ENCODE assay signal across 1 cellular context in genomic region chr20:50931306-50932015, GRCh38.
A peak's percentile ranks its signal among the peaks of the same experiment; 100 is the strongest.
TF ChIP-seq lines count a peak whose summit lies in the region.

Gene ADNP (minus strand): TSS chr20:50931437. CDS start chr20:50903996, 27,441 bp downstream.

TF ChIP-seq in HepG2, 621 proteins besides CTCF, POLR2A, EP300 and RAD21 (continued from another document and continues in another):
- TF ChIP-seq IRF9 (CRISPR knock-in tag; IDR thresholded peaks at IDR 0.05; ENCODE audit: borderline replicate concordance), result peak; percentile 21; the same call in 1 of the 2 replicates
- peak; percentile 87; the same call in 1 of the 2 replicates for TF ChIP-seq ZBTB4 (CRISPR knock-in tag; IDR thresholded peaks at IDR 0.05; ENCODE audit: borderline replicate concordance)
- TF ChIP-seq MIXL1 (CRISPR knock-in tag; IDR thresholded peaks at IDR 0.05), result peak; percentile 79
- TF ChIP-seq PRPF4 (IDR thresholded peaks at IDR 0.05; ENCODE audit: low read depth, low read length, poor library complexity, severe bottlenecking), result no peak
- TF ChIP-seq ZNF468 (CRISPR knock-in tag; IDR thresholded peaks at IDR 0.05), result no peak
- TF ChIP-seq ELF3 (CRISPR knock-in tag; IDR thresholded peaks at IDR 0.05), result peak; percentile 31; the same call in 1 of the 2 replicates
- TF ChIP-seq TMF1 (CRISPR knock-in tag; IDR thresholded peaks at IDR 0.05; ENCODE audit: low read depth), result no peak; the same call in 1 of the 2 replicates
- TF ChIP-seq CSRNP1 (CRISPR knock-in tag; IDR thresholded peaks at IDR 0.05), result peak; percentile 76; the same call in 1 of the 2 replicates
- TF ChIP-seq, protein P1, sequence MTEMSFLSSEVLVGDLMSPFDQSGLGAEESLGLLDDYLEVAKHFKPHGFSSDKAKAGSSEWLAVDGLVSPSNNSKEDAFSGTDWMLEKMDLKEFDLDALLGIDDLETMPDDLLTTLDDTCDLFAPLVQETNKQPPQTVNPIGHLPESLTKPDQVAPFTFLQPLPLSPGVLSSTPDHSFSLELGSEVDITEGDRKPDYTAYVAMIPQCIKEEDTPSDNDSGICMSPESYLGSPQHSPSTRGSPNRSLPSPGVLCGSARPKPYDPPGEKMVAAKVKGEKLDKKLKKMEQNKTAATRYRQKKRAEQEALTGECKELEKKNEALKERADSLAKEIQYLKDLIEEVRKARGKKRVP (CRISPR knock-in tag; IDR thresholded peaks at IDR 0.05), result peak in 1 of 2 experiments; percentile 68; a peak in 2 of 4 replicates
- TF ChIP-seq, protein P2, sequence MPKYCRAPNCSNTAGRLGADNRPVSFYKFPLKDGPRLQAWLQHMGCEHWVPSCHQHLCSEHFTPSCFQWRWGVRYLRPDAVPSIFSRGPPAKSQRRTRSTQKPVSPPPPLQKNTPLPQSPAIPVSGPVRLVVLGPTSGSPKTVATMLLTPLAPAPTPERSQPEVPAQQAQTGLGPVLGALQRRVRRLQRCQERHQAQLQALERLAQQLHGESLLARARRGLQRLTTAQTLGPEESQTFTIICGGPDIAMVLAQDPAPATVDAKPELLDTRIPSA (CRISPR knock-in tag; IDR thresholded peaks at IDR 0.05; ENCODE audit: borderline replicate concordance), result no peak
- no peak for TF ChIP-seq CBX1 (IDR thresholded peaks at IDR 0.05; ENCODE audit: low read depth)
- TF ChIP-seq, protein P3, sequence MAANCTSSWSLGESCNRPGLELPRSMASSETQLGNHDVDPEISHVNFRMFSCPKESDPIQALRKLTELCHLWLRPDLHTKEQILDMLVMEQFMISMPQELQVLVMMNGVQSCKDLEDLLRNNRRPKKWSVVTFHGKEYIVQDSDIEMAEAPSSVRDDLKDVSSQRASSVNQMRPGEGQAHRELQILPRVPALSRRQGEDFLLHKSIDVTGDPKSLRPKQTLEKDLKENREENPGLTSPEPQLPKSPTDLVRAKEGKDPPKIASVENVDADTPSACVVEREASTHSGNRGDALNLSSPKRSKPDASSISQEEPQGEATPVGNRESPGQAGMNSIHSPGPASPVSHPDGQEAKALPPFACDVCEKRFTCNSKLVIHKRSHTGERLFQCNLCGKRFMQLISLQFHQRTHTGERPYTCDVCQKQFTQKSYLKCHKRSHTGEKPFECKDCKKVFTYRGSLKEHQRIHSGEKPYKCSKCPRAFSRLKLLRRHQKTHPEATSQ (CRISPR knock-in tag; IDR thresholded peaks at IDR 0.05; ENCODE audit: borderline replicate concordance), result 0 out of 2 replicates have a peak, but pooled peaks have one; percentile 32
- peak; percentile 89; the same call in 1 of the 2 replicates for TF ChIP-seq ARID2 (CRISPR knock-in tag; IDR thresholded peaks at IDR 0.05; ENCODE audit: borderline replicate concordance)
- TF ChIP-seq POLR2AphosphoS5 (IDR thresholded peaks at IDR 0.05; ENCODE audit: low read depth, low read length), result peak; percentile 90
- TF ChIP-seq ZNF160 (CRISPR knock-in tag; IDR thresholded peaks at IDR 0.05), result no peak
- TF ChIP-seq, protein P4, sequence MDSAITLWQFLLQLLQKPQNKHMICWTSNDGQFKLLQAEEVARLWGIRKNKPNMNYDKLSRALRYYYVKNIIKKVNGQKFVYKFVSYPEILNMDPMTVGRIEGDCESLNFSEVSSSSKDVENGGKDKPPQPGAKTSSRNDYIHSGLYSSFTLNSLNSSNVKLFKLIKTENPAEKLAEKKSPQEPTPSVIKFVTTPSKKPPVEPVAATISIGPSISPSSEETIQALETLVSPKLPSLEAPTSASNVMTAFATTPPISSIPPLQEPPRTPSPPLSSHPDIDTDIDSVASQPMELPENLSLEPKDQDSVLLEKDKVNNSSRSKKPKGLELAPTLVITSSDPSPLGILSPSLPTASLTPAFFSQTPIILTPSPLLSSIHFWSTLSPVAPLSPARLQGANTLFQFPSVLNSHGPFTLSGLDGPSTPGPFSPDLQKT (CRISPR knock-in tag; IDR thresholded peaks at IDR 0.05; ENCODE audit: borderline replicate concordance), result no peak
- TF ChIP-seq ZMYM4 (CRISPR knock-in tag; IDR thresholded peaks at IDR 0.05), result peak; percentile 70
- TF ChIP-seq SETDB1 (CRISPR knock-in tag; IDR thresholded peaks at IDR 0.05; ENCODE audit: borderline replicate concordance), result no peak
- no peak for TF ChIP-seq RARA (CRISPR knock-in tag; IDR thresholded peaks at IDR 0.05)
- TF ChIP-seq NFKBIZ (CRISPR knock-in tag; IDR thresholded peaks at IDR 0.05), result 0 out of 2 replicates have a peak, but pooled peaks have one; percentile 40
- peak; percentile 80 for TF ChIP-seq REPIN1 (CRISPR knock-in tag; IDR thresholded peaks at IDR 0.05; ENCODE audit: borderline replicate concordance, low read depth)
- TF ChIP-seq LCORL (IDR thresholded peaks at IDR 0.05), result no peak
- TF ChIP-seq LCORL (CRISPR knock-in tag; IDR thresholded peaks at IDR 0.05), result 0 out of 2 replicates have a peak, but pooled peaks have one; percentile 33
- peak; percentile 76 for TF ChIP-seq JUND (CRISPR knock-in tag; IDR thresholded peaks at IDR 0.05)
- 0 out of 2 replicates have a peak, but pooled peaks have one; percentile 19 for TF ChIP-seq SMAD3 (CRISPR knock-in tag; IDR thresholded peaks at IDR 0.05)
- peak; percentile 22; the same call in 1 of the 2 replicates for TF ChIP-seq ZBTB43 (CRISPR knock-in tag; conservative IDR thresholded peaks at IDR 0.05)
- TF ChIP-seq IRF2 (CRISPR knock-in tag; IDR thresholded peaks at IDR 0.05), result peak; percentile 67
- no peak for TF ChIP-seq FOSL1 (CRISPR knock-in tag; IDR thresholded peaks at IDR 0.05; ENCODE audit: borderline replicate concordance)
- peak; percentile 82; the same call in 1 of the 2 replicates for TF ChIP-seq ZNF235 (CRISPR knock-in tag; IDR thresholded peaks at IDR 0.05; ENCODE audit: borderline replicate concordance)
- TF ChIP-seq NR1H2 (CRISPR knock-in tag; IDR thresholded peaks at IDR 0.05; ENCODE audit: borderline replicate concordance, low read depth), result no peak
- no peak for TF ChIP-seq ZNF891 (CRISPR knock-in tag; IDR thresholded peaks at IDR 0.05)
- no peak for TF ChIP-seq ADNP (CRISPR knock-in tag; IDR thresholded peaks at IDR 0.05)
- no peak; the same call in 1 of the 2 replicates for TF ChIP-seq ZNF446 (CRISPR knock-in tag; IDR thresholded peaks at IDR 0.05)
- peak; percentile 28; the same call in 1 of the 2 replicates for TF ChIP-seq ZSCAN9 (CRISPR knock-in tag; IDR thresholded peaks at IDR 0.05; ENCODE audit: borderline replicate concordance)
- TF ChIP-seq ZNF772 (CRISPR knock-in tag; IDR thresholded peaks at IDR 0.05), result peak; percentile 67; the same call in 1 of the 2 replicates
- TF ChIP-seq MAX (IDR thresholded peaks at IDR 0.05), result peak; percentile 45; the same call in 1 of the 2 replicates
- 0 out of 2 replicates have a peak, but pooled peaks have one; percentile 33 for TF ChIP-seq NR2C2 (CRISPR knock-in tag; IDR thresholded peaks at IDR 0.05; ENCODE audit: borderline replicate concordance)
- no peak; the same call in 1 of the 2 replicates for TF ChIP-seq FOXO1 (CRISPR knock-in tag; IDR thresholded peaks at IDR 0.05)
- TF ChIP-seq ZNF749 (CRISPR knock-in tag; IDR thresholded peaks at IDR 0.05; ENCODE audit: borderline replicate concordance), result peak; percentile 40; the same call in 1 of the 2 replicates
- TF ChIP-seq ZBTB25 (CRISPR knock-in tag; IDR thresholded peaks at IDR 0.05), result peak; percentile 78
- TF ChIP-seq DR1 (CRISPR knock-in tag; IDR thresholded peaks at IDR 0.05), result peak; percentile 46; the same call in 1 of the 2 replicates
- no peak for TF ChIP-seq ZNF44 (CRISPR knock-in tag; IDR thresholded peaks at IDR 0.05)
- TF ChIP-seq TARDBP (CRISPR knock-in tag; IDR thresholded peaks at IDR 0.05), result peak; percentile 66; the same call in 1 of the 2 replicates
- no peak for TF ChIP-seq TOE1 (CRISPR knock-in tag; IDR thresholded peaks at IDR 0.05)
- TF ChIP-seq, protein P5, sequence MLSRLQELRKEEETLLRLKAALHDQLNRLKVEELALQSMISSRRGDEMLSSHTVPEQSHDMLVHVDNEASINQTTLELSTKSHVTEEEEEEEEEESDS (CRISPR knock-in tag; IDR thresholded peaks at IDR 0.05; ENCODE audit: borderline replicate concordance), result peak; percentile 86; the same call in 1 of the 2 replicates
- TF ChIP-seq KLF16 (CRISPR knock-in tag; IDR thresholded peaks at IDR 0.05), result peak in 1 of 2 experiments; percentile 62; a peak in 1 of 4 replicates
- TF ChIP-seq, protein P6, sequence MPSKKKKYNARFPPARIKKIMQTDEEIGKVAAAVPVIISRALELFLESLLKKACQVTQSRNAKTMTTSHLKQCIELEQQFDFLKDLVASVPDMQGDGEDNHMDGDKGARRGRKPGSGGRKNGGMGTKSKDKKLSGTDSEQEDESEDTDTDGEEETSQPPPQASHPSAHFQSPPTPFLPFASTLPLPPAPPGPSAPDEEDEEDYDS (CRISPR knock-in tag; IDR thresholded peaks at IDR 0.05), result peak; percentile 44; the same call in 1 of the 2 replicates
- TF ChIP-seq MXI1 (IDR thresholded peaks at IDR 0.05; ENCODE audit: borderline replicate concordance, low read depth, low read length), result peak; percentile 10; the same call in 1 of the 3 replicates
- no peak for TF ChIP-seq FOXM1 (CRISPR knock-in tag; IDR thresholded peaks at IDR 0.05)
- TF ChIP-seq ZNF761 (CRISPR knock-in tag; conservative IDR thresholded peaks at IDR 0.05), result peak; percentile 80; the same call in 1 of the 2 replicates
- 0 out of 2 replicates have a peak, but pooled peaks have one; percentile 38 for TF ChIP-seq ZNF232 (CRISPR knock-in tag; IDR thresholded peaks at IDR 0.05; ENCODE audit: borderline replicate concordance)
- TF ChIP-seq, protein P7, sequence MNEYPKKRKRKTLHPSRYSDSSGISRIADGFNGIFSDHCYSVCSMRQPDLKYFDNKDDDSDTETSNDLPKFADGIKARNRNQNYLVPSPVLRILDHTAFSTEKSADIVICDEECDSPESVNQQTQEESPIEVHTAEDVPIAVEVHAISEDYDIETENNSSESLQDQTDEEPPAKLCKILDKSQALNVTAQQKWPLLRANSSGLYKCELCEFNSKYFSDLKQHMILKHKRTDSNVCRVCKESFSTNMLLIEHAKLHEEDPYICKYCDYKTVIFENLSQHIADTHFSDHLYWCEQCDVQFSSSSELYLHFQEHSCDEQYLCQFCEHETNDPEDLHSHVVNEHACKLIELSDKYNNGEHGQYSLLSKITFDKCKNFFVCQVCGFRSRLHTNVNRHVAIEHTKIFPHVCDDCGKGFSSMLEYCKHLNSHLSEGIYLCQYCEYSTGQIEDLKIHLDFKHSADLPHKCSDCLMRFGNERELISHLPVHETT (CRISPR knock-in tag; conservative IDR thresholded peaks at IDR 0.05), result no peak
- no peak for TF ChIP-seq SP1 (IDR thresholded peaks at IDR 0.05)
- 0 out of 2 replicates have a peak, but pooled peaks have one; percentile 23 for TF ChIP-seq SP1 (CRISPR knock-in tag; IDR thresholded peaks at IDR 0.05)
